Comparison of ENCODE assay signal across 8 cellular contexts in the genomic region with DNA sequence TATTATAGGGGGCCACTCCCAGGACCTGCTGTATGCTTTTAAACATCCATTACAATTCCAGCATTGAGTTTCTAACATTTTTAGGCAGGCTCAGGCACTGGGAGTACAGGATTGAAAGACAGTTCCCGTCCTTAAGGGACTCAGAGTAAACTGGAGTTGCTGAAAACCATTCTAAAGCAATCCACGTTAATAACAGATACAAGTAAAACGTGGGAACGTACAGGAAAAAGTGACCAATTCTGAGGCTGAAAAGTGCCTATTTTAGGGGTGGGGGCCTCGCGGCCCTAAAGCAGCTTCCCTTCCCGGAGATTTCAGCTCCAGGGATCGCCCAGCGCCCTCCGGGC. TPM values are rescaled to one million over a fixed set of nuclear protein-coding genes. Genes with fewer than 3 reads are reported as not detected.
DNase-seq lines count a peak whose midpoint lies in the region; ATAC-seq and TF ChIP-seq lines count a peak whose summit lies in the region.

No MANE protein-coding gene starts in this region.

- H3K27me3 Mint-ChIP-seq in brain: peaks cover 4% of the 10 kb centered on the region

- H3K4me3 ChIP-seq in cardiac muscle cell (peak overlapping the region; percentile 56), lung (peak overlapping the region; percentile 71), upper lobe of right lung (peak overlapping the region; percentile 82)

- 1 to 2% methylated on average over 10 of the region's 10 CpGs for WGBS in lung, 2 donors

- ATAC-seq in left ventricle myocardium superior (no peak), lung (ENCODE audit: insufficient read depth, low FRiP score) (no peak), upper lobe of right lung (no peak), HG03045 (IDR thresholded peaks at IDR 0.05; ENCODE audit: unreplicated experiment) (no peak)

- no peaks in the 10 kb centered on the region for H3K9me3 Mint-ChIP-seq in brain

- H3K9me3 ChIP-seq in cardiac muscle cell (ENCODE audit: low read depth) (no peaks in the 10 kb centered on the region), lung (ENCODE audit: control insufficient read depth in 2 of 2, insufficient read depth in 1 of 2, low read length in 1 of 2) (no peaks in the 10 kb centered on the region), upper lobe of right lung (no peaks in the 10 kb centered on the region)

- peak overlapping the region; percentile 89 to 99 (median 95) for H3K27ac Mint-ChIP-seq in brain

- H3K4me3 Mint-ChIP-seq in brain: peak overlapping the region; percentile 92 to 95 (median 93)

- H3K36me3 Mint-ChIP-seq in brain: no peaks in the 10 kb centered on the region

- H3K27ac ChIP-seq in cardiac muscle cell (peak overlapping the region; percentile 100), lung (ENCODE audit: low read depth in 1 of 2, low read length in 1 of 2) (peak overlapping the region; percentile 97 to 99), upper lobe of right lung (peak overlapping the region; percentile 98)

- H3K36me3 ChIP-seq in cardiac muscle cell (no peaks in the 10 kb centered on the region), lung (ENCODE audit: control insufficient read depth in 2 of 2, insufficient read depth in 2 of 2, low read length in 2 of 2) (no peaks in the 10 kb centered on the region), upper lobe of right lung (no peaks in the 10 kb centered on the region)

- DNase-seq in cardiac muscle cell (ENCODE audit: low read depth in 1 of 2, low spot score in 1 of 2) (peak in 1 of 2 donors; percentile 9), left ventricle myocardium superior (no peak), lung (ENCODE audit: low spot score) (no peak), upper lobe of right lung (no peak), anterior cingulate cortex (lab: John Stamatoyannopoulos, UW) (no peak), T1000 (lab: John Stamatoyannopoulos, UW) (no peak)

- intact Hi-C loops in left ventricle myocardium superior (cut with micrococcal nuclease): no loop called here
- intact Hi-C loops in upper lobe of right lung (cut with DNase I): no loop called here

- H3K27me3 ChIP-seq in cardiac muscle cell (no peaks in the 10 kb centered on the region), lung (ENCODE audit: control insufficient read depth, insufficient read depth) (no peaks in the 10 kb centered on the region), upper lobe of right lung (no peaks in the 10 kb centered on the region)

- H3K4me1 Mint-ChIP-seq in brain: peaks cover 64% of the 10 kb centered on the region

- peaks cover 8% of the 10 kb centered on the region for H3K4me1 ChIP-seq in cardiac muscle cell (ENCODE audit: low read depth)
- H3K4me1 ChIP-seq in lung (ENCODE audit: control insufficient read depth in 2 of 2, insufficient read depth in 2 of 2, low read length in 2 of 2): peaks cover 0 to 5% of the 10 kb centered on the region in 2 donors
- peaks cover 4% of the 10 kb centered on the region for H3K4me1 ChIP-seq in upper lobe of right lung

- TF ChIP-seq CTCF in cardiac muscle cell (IDR thresholded peaks at IDR 0.05; ENCODE audit: low read depth, low read length): no peak
- TF ChIP-seq CTCF in brain (conservative IDR thresholded peaks at IDR 0.05): no peak
- no peak for TF ChIP-seq CTCF in lung (IDR thresholded peaks at IDR 0.05; ENCODE audit: control extremely low read depth, extremely low read depth)
- no peak for TF ChIP-seq CTCF in upper lobe of right lung (IDR thresholded peaks at IDR 0.05)

RNA-seq across cellular contexts. Expression of a gene that starts 0.3 kb away (rescaled TPM):
- total RNA-seq in cardiac muscle cell: 12.7 and 30.7 TPM in 2 replicates
- 25.9 and 29.7 TPM in 2 replicates for polyA plus RNA-seq in cardiac muscle cell
- total RNA-seq in left ventricle myocardium superior: 12.3 TPM
- 1.8 TPM for polyA plus RNA-seq in brain (ENCODE audit: insufficient read depth, low read depth, low replicate concordance)
- total RNA-seq in lung: 10 to 100 TPM; 21.4 to 88.6 TPM
- polyA plus RNA-seq in lung: 1 to 10 TPM; 2.6 to 3.0 TPM
- 33.6 TPM for total RNA-seq in upper lobe of right lung
